Comparison of ENCODE assay signal across 9 cellular contexts in the genomic region with DNA sequence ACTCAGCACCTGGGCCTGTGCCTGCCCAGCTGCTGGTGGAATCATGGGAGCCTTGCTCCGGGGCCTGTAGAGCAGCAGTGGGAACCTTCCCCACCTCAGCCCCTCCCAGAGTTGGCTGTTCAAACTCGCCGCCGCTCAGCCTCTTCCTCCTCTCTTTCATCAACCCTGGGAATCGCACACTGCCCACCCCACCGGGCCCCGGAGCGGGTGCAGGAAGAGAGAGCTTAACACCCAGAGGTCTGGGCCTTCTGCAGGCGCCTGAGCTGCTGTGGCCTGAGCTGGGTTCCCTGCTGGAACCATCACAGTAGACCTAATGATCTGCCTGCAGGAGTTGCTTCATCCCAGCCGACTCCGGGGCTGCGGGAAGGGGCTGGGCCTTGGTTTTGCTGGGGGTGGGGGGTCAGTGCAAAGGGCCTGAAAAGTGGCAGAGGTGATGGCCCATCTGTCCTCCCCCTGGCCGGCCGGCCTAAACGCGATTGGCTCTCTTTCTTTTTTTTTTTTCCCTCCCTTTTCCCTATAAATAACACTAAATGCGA.
A peak's percentile ranks its signal among the peaks of the same experiment; 100 is the strongest.
DNase-seq lines count a peak whose midpoint lies in the region; ATAC-seq and TF ChIP-seq lines count a peak whose summit lies in the region.
"Had no signal": no experiment of that assay in that cellular context is flagged by ENCODE, and none has a peak within 500 bp of the region (broad histone marks: within the 10 kb centered on the region; RNA-seq: fewer than 3 reads in every experiment).

No MANE protein-coding gene starts in this region.

- H3K4me3 ChIP-seq in mesenchymal stem cell (ENCODE audit: insufficient read depth in 1 of 2, low read depth in 1 of 2, low read length in 2 of 2) (no peak overlapping the region), tibial nerve (peak overlapping the region in 2 of 4 donors; percentile 23 to 36)

- no peaks in the 10 kb centered on the region for H3K9me3 Mint-ChIP-seq in activated naive CD4-positive, alpha-beta T cell treated with anti-CD3 and anti-CD28 coated beads, Interleukin-2, amount 50 U/mL, for 24 hours
- H3K9me3 Mint-ChIP-seq in activated naive CD8-positive, alpha-beta T cell treated with anti-CD3 and anti-CD28 coated beads, Interleukin-2, amount 50 U/mL, for 24 hours: no peaks in the 10 kb centered on the region

- H3K36me3 ChIP-seq in mesenchymal stem cell (ENCODE audit: control insufficient read depth in 1 of 2, insufficient read depth in 2 of 2, low read depth in 1 of 2, low read length in 2 of 2): peaks cover 8 to 49% of the 10 kb centered on the region in 2 experiments
- H3K36me3 ChIP-seq in tibial nerve: no peaks in the 10 kb centered on the region

- peak overlapping the region in 1 of 2 experiments; percentile 32 for H3K23ac ChIP-seq in mesenchymal stem cell (ENCODE audit: low read length in 2 of 2)

- H3K18ac ChIP-seq in mesenchymal stem cell (ENCODE audit: low read depth in 1 of 2, low read length in 2 of 2): peak overlapping the region in 1 of 2 experiments; percentile 3

- H3K27ac ChIP-seq in mesenchymal stem cell (ENCODE audit: low read length, poor library complexity, severe bottlenecking) (no peak overlapping the region), tibial nerve (peak overlapping the region; percentile 61 to 94 (median 90))

- TF ChIP-seq POLR2A in tibial nerve (IDR thresholded peaks at IDR 0.05): no peak

- H3K27me3 Mint-ChIP-seq in activated naive CD4-positive, alpha-beta T cell treated with anti-CD3 and anti-CD28 coated beads, Interleukin-2, amount 50 U/mL, for 24 hours: no peaks in the 10 kb centered on the region
- H3K27me3 Mint-ChIP-seq in activated naive CD8-positive, alpha-beta T cell treated with anti-CD3 and anti-CD28 coated beads, Interleukin-2, amount 50 U/mL, for 24 hours: no peaks in the 10 kb centered on the region

- H3K14ac ChIP-seq in mesenchymal stem cell (ENCODE audit: low read length in 2 of 2): peak overlapping the region in 1 of 2 experiments; percentile 74

- H2BK12ac ChIP-seq in mesenchymal stem cell (ENCODE audit: low read length in 2 of 2): peak overlapping the region in 1 of 2 experiments; percentile 75

- H4K8ac ChIP-seq in mesenchymal stem cell (ENCODE audit: low read length): peak overlapping the region; percentile 16

- ATAC-seq in activated naive CD8-positive, alpha-beta T cell treated with anti-CD3 and anti-CD28 coated beads, Interleukin-2, amount 50 U/mL, for 24 hours: no peak
- ATAC-seq in HG02798 (IDR thresholded peaks at IDR 0.05; ENCODE audit: poor library complexity, unreplicated experiment) (no peak), GM21717 (IDR thresholded peaks at IDR 0.05; ENCODE audit: unreplicated experiment) (no peak)

- H3K27me3 ChIP-seq in mesenchymal stem cell (ENCODE audit: control insufficient read depth in 1 of 2, insufficient read depth in 1 of 2, low read length in 2 of 2): no peaks in the 10 kb centered on the region
- H3K27me3 ChIP-seq in tibial nerve: no peaks in the 10 kb centered on the region

- 68% methylated on average over 17 of the region's 17 CpGs for WGBS in mesenchymal stem cell
- 34 to 53% methylated on average over 16 to 17 of the region's 17 CpGs for WGBS in tibial nerve, 2 donors

- no peak overlapping the region for H3K4me2 ChIP-seq in mesenchymal stem cell (ENCODE audit: low read length, poor library complexity, severe bottlenecking)

- H3K79me1 ChIP-seq in mesenchymal stem cell (replicated peaks; ENCODE audit: low read length, poor library complexity, severe bottlenecking): peaks cover 15% of the 10 kb centered on the region

- H2AFZ ChIP-seq in mesenchymal stem cell (ENCODE audit: low read depth, low read length): no peak overlapping the region

- peak overlapping the region in 1 of 2 experiments; percentile 47 for H3K4ac ChIP-seq in mesenchymal stem cell (ENCODE audit: low read depth in 1 of 2, low read length in 2 of 2)

- peaks cover 10% of the 10 kb centered on the region for H3K36me3 Mint-ChIP-seq in activated naive CD4-positive, alpha-beta T cell treated with anti-CD3 and anti-CD28 coated beads, Interleukin-2, amount 50 U/mL, for 24 hours
- H3K36me3 Mint-ChIP-seq in activated naive CD8-positive, alpha-beta T cell treated with anti-CD3 and anti-CD28 coated beads, Interleukin-2, amount 50 U/mL, for 24 hours (ENCODE audit: low read depth): peaks cover 27% of the 10 kb centered on the region

- no peak overlapping the region for H2BK5ac ChIP-seq in mesenchymal stem cell (ENCODE audit: low read depth, low read length, poor library complexity, severe bottlenecking)

- peak overlapping the region; percentile 94 for H3K4me3 Mint-ChIP-seq in activated naive CD4-positive, alpha-beta T cell treated with anti-CD3 and anti-CD28 coated beads, Interleukin-2, amount 50 U/mL, for 24 hours
- H3K4me3 Mint-ChIP-seq in activated naive CD8-positive, alpha-beta T cell treated with anti-CD3 and anti-CD28 coated beads, Interleukin-2, amount 50 U/mL, for 24 hours: peak overlapping the region; percentile 87

- peak overlapping the region; percentile 94 for H3K27ac Mint-ChIP-seq in activated naive CD4-positive, alpha-beta T cell treated with anti-CD3 and anti-CD28 coated beads, Interleukin-2, amount 50 U/mL, for 24 hours
- H3K27ac Mint-ChIP-seq in activated naive CD8-positive, alpha-beta T cell treated with anti-CD3 and anti-CD28 coated beads, Interleukin-2, amount 50 U/mL, for 24 hours: peak overlapping the region; percentile 100

- H3K4me1 ChIP-seq in mesenchymal stem cell (ENCODE audit: control insufficient read depth, insufficient read depth, low read depth, low read length): peaks cover 71% of the 10 kb centered on the region
- peaks cover 0 to 96% (median 91%) of the 10 kb centered on the region in 4 donors for H3K4me1 ChIP-seq in tibial nerve

- TF ChIP-seq CTCF in tibial nerve (IDR thresholded peaks at IDR 0.05): no peak

- no peak for DNase-seq in activated naive CD4-positive, alpha-beta T cell (lab: John Stamatoyannopoulos, UW)
- DNase-seq in activated naive CD8-positive, alpha-beta T cell treated with anti-CD3 and anti-CD28 coated beads, Interleukin-2, amount 50 U/mL, for 24 hours: no peak
- peak; percentile 53 for DNase-seq in mesenchymal stem cell
- no peak for DNase-seq in tibial nerve (ENCODE audit: low spot score in 2 of 2)
- no peak for DNase-seq in activated gamma-delta T cell (lab: John Stamatoyannopoulos, UW)
- DNase-seq: kidney had no signal

- no peak overlapping the region for H4K91ac ChIP-seq in mesenchymal stem cell (ENCODE audit: low read length)

- TF ChIP-seq EP300 in tibial nerve (IDR thresholded peaks at IDR 0.05): no peak

- H2BK120ac ChIP-seq in mesenchymal stem cell (ENCODE audit: low read depth, low read length): no peak overlapping the region

- H3K9me3 ChIP-seq in mesenchymal stem cell (ENCODE audit: control insufficient read depth, low read length): no peaks in the 10 kb centered on the region
- H3K9me3 ChIP-seq in tibial nerve: no peaks in the 10 kb centered on the region

- peaks cover 42% of the 10 kb centered on the region for H3K4me1 Mint-ChIP-seq in activated naive CD4-positive, alpha-beta T cell treated with anti-CD3 and anti-CD28 coated beads, Interleukin-2, amount 50 U/mL, for 24 hours
- H3K4me1 Mint-ChIP-seq in activated naive CD8-positive, alpha-beta T cell treated with anti-CD3 and anti-CD28 coated beads, Interleukin-2, amount 50 U/mL, for 24 hours: peaks cover 71% of the 10 kb centered on the region

- no peak overlapping the region for H2AK5ac ChIP-seq in mesenchymal stem cell (ENCODE audit: low read length, severe bottlenecking)

- H3K9ac ChIP-seq in mesenchymal stem cell (ENCODE audit: low read length): no peak overlapping the region

- H2BK15ac ChIP-seq in mesenchymal stem cell (ENCODE audit: low read depth, poor library complexity, severe bottlenecking): no peak overlapping the region
